Comparison of ENCODE assay signal across 18 cellular contexts in the genomic region with DNA sequence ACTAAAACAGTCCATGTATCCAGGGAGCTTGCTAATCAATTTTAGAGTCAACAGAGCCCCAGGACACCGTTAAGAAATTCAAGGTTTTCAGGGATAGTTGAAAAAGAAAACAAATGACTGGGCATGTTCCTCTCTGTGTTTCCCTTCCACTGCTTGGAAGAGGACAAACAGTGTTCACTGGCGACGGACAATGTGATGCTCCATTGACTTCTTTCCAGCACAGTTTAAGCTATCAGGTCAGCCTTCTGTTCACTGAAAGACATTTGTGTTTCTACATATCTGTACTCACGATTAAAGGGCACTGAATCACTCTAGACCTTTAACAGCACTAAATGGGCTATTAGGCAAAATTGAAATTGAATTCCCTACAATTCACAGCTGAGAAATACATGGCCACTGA.
DNase-seq lines count a peak whose midpoint lies in the region; ATAC-seq and TF ChIP-seq lines count a peak whose summit lies in the region.
"Had no signal": no experiment of that assay in that cellular context is flagged by ENCODE, and none has a peak within 500 bp of the region (broad histone marks: within the 10 kb centered on the region; RNA-seq: fewer than 3 reads in every experiment).

No MANE protein-coding gene starts in this region.

- H4K20me1 ChIP-seq in H9 (ENCODE audit: control insufficient read depth, insufficient read depth, insufficient read length) = no peaks in the 10 kb centered on the region

- 31 to 35% methylated on average over 4 of the region's 4 CpGs for WGBS in thyroid gland, 2 donors
- no CpG with 5 or more reads among the region's 4 CpGs for WGBS in H9 (ENCODE audit: extremely low coverage, insufficient read length, low lambda C conversion rate)

- H2BK15ac ChIP-seq in H9 (ENCODE audit: low read depth, low read length) = no peak overlapping the region

- H3K27me3 ChIP-seq in thyroid gland = no peaks in the 10 kb centered on the region
- no peaks in the 10 kb centered on the region for H3K27me3 ChIP-seq in H9 (ENCODE audit: insufficient read depth, low read length)

- no peaks in the 10 kb centered on the region for H3K79me1 ChIP-seq in H9 (ENCODE audit: insufficient read depth, low read depth, low read length, poor library complexity, severe bottlenecking)

- no peak overlapping the region for H3K27ac ChIP-seq in thyroid gland
- H3K27ac ChIP-seq in H9 (ENCODE audit: insufficient read length, low read depth, low read length) = no peak overlapping the region

- 0 out of 4 replicates have a peak, but pooled peaks cover 0 to 2% of the 10 kb centered on the region in 2 experiments for H3K4me1 Mint-ChIP-seq in H9
- H3K4me1 Mint-ChIP-seq: GM23338 had no signal

- no peak overlapping the region for H3K9ac ChIP-seq in H9 (ENCODE audit: extremely low read depth, insufficient read length, low read length)

- H3K36me3 Mint-ChIP-seq in H9 (ENCODE audit: insufficient read depth in 1 of 3, low read depth in 3 of 3) = no peaks in the 10 kb centered on the region

- H3K4me1 ChIP-seq in thyroid gland = peaks cover 0 to 6% of the 10 kb centered on the region in 2 donors
- no peaks in the 10 kb centered on the region for H3K4me1 ChIP-seq in H9 (ENCODE audit: insufficient read depth, low read length)

- H3K4me2 ChIP-seq in H9 (ENCODE audit: insufficient read depth, insufficient read length, low read length) = no peak overlapping the region
- H3K4me2 ChIP-seq: GM23338 had no signal

- no peaks in the 10 kb centered on the region for H3K23me2 ChIP-seq in H9 (ENCODE audit: insufficient read length, low read depth, low read length, poor library complexity, severe bottlenecking)

- intact Hi-C loops in Right ventricle myocardium inferior (cut with DNase I) (no loop called here), left cardiac atrium (cut with DNase I) (no loop called here), thyroid gland (cut with DNase I) (no loop called here)

- H2BK20ac ChIP-seq in H9 (ENCODE audit: low read depth, low read length, poor library complexity, severe bottlenecking) = no peak overlapping the region

- no peak overlapping the region for H3T11ph ChIP-seq in H9 (ENCODE audit: low read length)

- no peak overlapping the region for H3K4me3 ChIP-seq in thyroid gland (replicated peaks in 1 of 3)
- H3K4me3 ChIP-seq: GM23338 had no signal

- H2BK120ac ChIP-seq in H9 (ENCODE audit: low read depth, low read length, poor library complexity, severe bottlenecking) = no peak overlapping the region

- H2BK12ac ChIP-seq in H9 (ENCODE audit: insufficient read length, low read depth, low read length) = no peak overlapping the region

- DNase-seq in Right ventricle myocardium inferior (ENCODE audit: missing footprints) (no peak), left cardiac atrium (no peak), cerebellum (ENCODE audit: low spot score) (peak; percentile 40), medulla oblongata (ENCODE audit: extremely low spot score) (peak; percentile 4), thyroid gland (peak; percentile 14 to 45), H9 (no peak)
- DNase-seq in activated CD4-positive, CD25-positive, alpha-beta regulatory T cell treated with anti-CD3 and anti-CD28 coated beads, Interleukin-2, amount 50 U/mL, for 72 hours = no peak
- DNase-seq: 8988T, COR-L47, GDM1, MM.1S, NCI-H1092 treated with DMSO at 0.1 percent for 48 hours, NCI-H1694, NCI-H510A treated with DMSO at 0.1 percent for 48 hours, NCI-H82, RPMI8226 had no signal

- no peak overlapping the region for H3K23ac ChIP-seq in H9 (ENCODE audit: insufficient read length, low read depth, low read length)

- no peak overlapping the region for H2AK5ac ChIP-seq in H9 (ENCODE audit: insufficient read length, low read length)

- H4K8ac ChIP-seq in H9 (replicated peaks; ENCODE audit: insufficient read length, low read depth, low read length) = no peak overlapping the region

- no peaks in the 10 kb centered on the region for H3K79me2 ChIP-seq in H9 (ENCODE audit: insufficient read depth, low read length)

- no peaks in the 10 kb centered on the region for H3K9me3 Mint-ChIP-seq in H9
- H3K9me3 Mint-ChIP-seq: GM23338 had no signal

- H2AFZ ChIP-seq in H9 (ENCODE audit: low read length) = no peak overlapping the region
- H2AFZ ChIP-seq: GM23338 had no signal

- TF ChIP-seq CTCF in thyroid gland (IDR thresholded peaks at IDR 0.05) = no peak
- no peak for TF ChIP-seq CTCF in H9 (conservative IDR thresholded peaks at IDR 0.05)

- no peaks in the 10 kb centered on the region for H3K9me3 ChIP-seq in thyroid gland
- no peaks in the 10 kb centered on the region for H3K9me3 ChIP-seq in H9 (ENCODE audit: control insufficient read depth, low read depth, low read length)

- ATAC-seq in Right ventricle myocardium inferior = peak; percentile 37
- no peak for ATAC-seq in left cardiac atrium
- ATAC-seq in HG03342 (IDR thresholded peaks at IDR 0.05; ENCODE audit: unreplicated experiment) = no peak
- ATAC-seq: GM23338 had no signal

- H3K14ac ChIP-seq in H9 (ENCODE audit: insufficient read depth, low read length) = no peak overlapping the region

- H3K56ac ChIP-seq in H9 (ENCODE audit: insufficient read length, low read depth, low read length) = no peak overlapping the region

- no peak overlapping the region for H4K5ac ChIP-seq in H9 (ENCODE audit: insufficient read length, low read depth, low read length)

- no peak overlapping the region for H3K4me3 Mint-ChIP-seq in H9
- H3K4me3 Mint-ChIP-seq: GM23338 had no signal

- H3K36me3 ChIP-seq in thyroid gland = no peaks in the 10 kb centered on the region

- no peak overlapping the region for H3K4ac ChIP-seq in H9 (ENCODE audit: low read depth, low read length)

- no peak overlapping the region for H2BK5ac ChIP-seq in H9 (ENCODE audit: insufficient read length, low read length)

- no peak overlapping the region for H3K18ac ChIP-seq in H9 (ENCODE audit: insufficient read length, low read depth, low read length)

- no peaks in the 10 kb centered on the region; the same call in 1 of the 2 replicates for H3K27me3 Mint-ChIP-seq in H9 (ENCODE audit: low read depth)

- TF ChIP-seq POLR2A in thyroid gland (IDR thresholded peaks at IDR 0.05) = no peak

- H3K27ac Mint-ChIP-seq in H9 = no peak overlapping the region
- H3K27ac Mint-ChIP-seq: GM23338 had no signal

- H4K91ac ChIP-seq in H9 (ENCODE audit: insufficient read length, low read depth, low read length) = no peak overlapping the region

Comparison
In these comparisons a context has a peak if more than half of its experiments do, and no peak if none do; other contexts are left out.
1. DNase-seq: peak in cerebellum (single experiment), medulla oblongata (single experiment) and thyroid gland (2 of 2); none in Right ventricle myocardium inferior (single experiment), left cardiac atrium (single experiment), H9 (single experiment) and activated CD4-positive, CD25-positive, alpha-beta regulatory T cell treated with anti-CD3 and anti-CD28 coated beads, Interleukin-2, amount 50 U/mL, for 72 hours (single experiment).